8 cellular contexts compared by ENCODE assay signal in the genomic region with DNA sequence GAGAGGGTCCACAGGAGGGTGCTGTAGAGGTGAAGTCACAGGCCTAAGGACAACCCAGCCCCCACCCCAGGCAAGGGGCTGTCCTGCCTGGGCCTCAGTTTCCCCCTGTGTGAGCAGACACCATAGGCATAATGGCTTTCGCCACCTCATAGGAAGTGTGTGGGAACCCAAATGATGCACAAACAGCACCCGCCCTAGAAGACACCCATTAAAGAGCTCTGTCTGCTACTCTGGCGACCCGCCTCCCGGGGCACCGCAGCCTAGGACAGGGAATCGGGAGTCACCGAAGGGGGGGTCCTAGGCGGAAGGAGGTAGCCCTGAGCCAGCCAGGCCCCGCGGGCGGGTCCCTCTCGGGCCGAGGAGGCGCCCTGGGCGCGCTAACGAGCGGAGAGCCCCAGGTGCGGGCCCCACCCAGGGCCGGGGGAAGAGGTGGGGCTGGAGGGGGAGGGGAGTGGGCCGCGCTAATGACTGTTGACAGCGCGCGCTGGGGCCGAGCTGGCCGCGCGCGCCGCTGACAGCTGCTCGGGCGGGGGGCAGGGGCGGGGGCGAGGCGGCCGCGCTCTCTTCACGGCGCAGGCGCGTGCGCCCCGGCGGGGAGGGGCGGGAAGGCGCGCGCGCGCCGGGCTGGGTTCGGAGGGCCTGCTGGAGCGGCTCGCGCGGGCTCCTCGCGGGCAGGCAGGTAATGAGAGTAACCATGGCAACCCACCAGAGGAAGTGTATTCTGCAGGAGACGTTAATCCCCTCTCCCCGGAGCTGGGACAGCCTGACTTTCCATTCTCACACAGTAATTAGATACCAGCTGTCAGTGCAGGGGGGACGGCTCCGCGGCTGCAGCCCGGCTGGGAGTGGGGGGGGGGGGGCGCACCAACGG. TPM values are rescaled to one million over a fixed set of nuclear protein-coding genes. Genes with fewer than 3 reads are reported as not detected.
A peak's percentile ranks its signal among the peaks of the same experiment; 100 is the strongest.
DNase-seq lines count a peak whose midpoint lies in the region; TF ChIP-seq lines count a peak whose summit lies in the region.

No MANE protein-coding gene starts in this region.

- 10% methylated on average over 14 of the region's 68 CpGs; no CpG with 5 or more reads in 1 of the 2 donors for WGBS in transverse colon (ENCODE audit: low coverage in 1 of 2), 2 donors

- no peaks in the 10 kb centered on the region for H3K9me2 ChIP-seq in OCI-LY7 (ENCODE audit: insufficient read depth, low read length)

- H3K4me2 ChIP-seq in OCI-LY7 (ENCODE audit: low read length): peak overlapping the region; percentile 74

- H3K4me1 ChIP-seq in OCI-LY7 (ENCODE audit: insufficient read depth, low read length, poor library complexity, severe bottlenecking) (peaks cover 58% of the 10 kb centered on the region), neuron (ENCODE audit: insufficient read depth, low read length) (peaks cover 28% of the 10 kb centered on the region), transverse colon (peaks cover 15 to 39% (median 29%) of the 10 kb centered on the region in 4 donors)

- H3K4me3 ChIP-seq in OCI-LY7 (ENCODE audit: low read depth, low read length, poor library complexity, severe bottlenecking): peak overlapping the region; percentile 64
- peak overlapping the region; percentile 46 for H3K4me3 ChIP-seq in fibroblast of villous mesenchyme (ENCODE audit: low read depth, low read length)
- H3K4me3 ChIP-seq in neuron (ENCODE audit: low read length): peak overlapping the region; percentile 47
- H3K4me3 ChIP-seq in transverse colon: peak overlapping the region; percentile 35 to 56 (median 45)

- intact Hi-C loops in OCI-LY7 (cut with micrococcal nuclease; ENCODE audit: unreplicated experiment): no loop called here
- intact Hi-C loops in transverse colon (cut with DNase I; ENCODE audit: low total_unique reads): loop anchor here (5.0 kb wide), 1 partner anchor 474 kb away; no protein-coding TSS in a partner anchor

- H2AFZ ChIP-seq in OCI-LY7 (ENCODE audit: low read length) (peak overlapping the region; percentile 53), neuron (ENCODE audit: low read depth, low read length) (no peak overlapping the region)

- H3K27me3 ChIP-seq in neuron (ENCODE audit: insufficient read depth, low read length) (peaks cover 18% of the 10 kb centered on the region), transverse colon (no peaks in the 10 kb centered on the region)

- H3K36me3 ChIP-seq in OCI-LY7 (ENCODE audit: insufficient read depth, low read length) (no peaks in the 10 kb centered on the region), neuron (ENCODE audit: insufficient read depth, low read length) (no peaks in the 10 kb centered on the region), transverse colon (no peaks in the 10 kb centered on the region)

- in situ Hi-C loops in transverse colon (cut with MboI; ENCODE audit: low pct_ligation_motif_present in 1 of 4, low pct_unique_long_range_greater_than_20kb in 1 of 4, low sequenced_read_pairs in 3 of 4): no loop called here

- no peaks in the 10 kb centered on the region for H4K20me1 ChIP-seq in OCI-LY7 (ENCODE audit: insufficient read depth, low read length)

- 0 out of 2 replicates have a peak, but pooled peaks have one; percentile 4 for TF ChIP-seq CTCF in OCI-LY7 (conservative IDR thresholded peaks at IDR 0.05; ENCODE audit: low read length)
- TF ChIP-seq CTCF in fibroblast of villous mesenchyme (IDR thresholded peaks at IDR 0.05; ENCODE audit: insufficient read depth, low read depth, low read length): no peak
- TF ChIP-seq CTCF in transverse colon (IDR thresholded peaks at IDR 0.05): no peak

- BruUV-seq in OCI-LY7 (replicated peaks; lab: Mats Ljungman, UMichigan): no TSS peak

- POLR2A ChIA-PET in OCI-LY7 (lab: Charles Lee): interaction anchor here (0.5 to 1.1 kb wide), 3 partner anchors 9 to 137 kb away, joined by 3 to 5 read pairs (median 3); a partner anchor contains a TSS

- DNase-seq in NOMO-1 (lab: John Stamatoyannopoulos, UW; ENCODE audit: unreplicated experiment in 2 of 2) (peak; percentile 38 to 62), NOMO-1 treated with dmso at 0.1 percent for 144 hours (lab: John Stamatoyannopoulos, UW; ENCODE audit: unreplicated experiment) (no peak), HuH-7 (ENCODE audit: low spot score) (peak; percentile 88), OCI-LY7 (ENCODE audit: low spot score) (peak; percentile 85), fibroblast of villous mesenchyme (ENCODE audit: low read depth) (no peak), transverse colon (peak; percentile 85)
- DNase-seq in activated T-helper 1 cell treated with anti-CD3 and anti-CD28 coated beads, Interleukin-2, amount 50 U/mL, for 16 hours (ENCODE audit: low read depth in 1 of 2, low spot score in 1 of 2): peak; percentile 66 to 67

- no peak for TF ChIP-seq EP300 in transverse colon (IDR thresholded peaks at IDR 0.05; ENCODE audit: low read depth)

- H3K27ac ChIP-seq in OCI-LY7 (ENCODE audit: low read depth, low read length, poor library complexity, severe bottlenecking): peak overlapping the region; percentile 70
- H3K27ac ChIP-seq in transverse colon: peak overlapping the region; percentile 55 to 73 (median 68)

- H3K9me3 ChIP-seq in OCI-LY7 (ENCODE audit: low read length): no peaks in the 10 kb centered on the region
- no peaks in the 10 kb centered on the region for H3K9me3 ChIP-seq in neuron (ENCODE audit: low read length)
- H3K9me3 ChIP-seq in transverse colon: no peaks in the 10 kb centered on the region

- TF ChIP-seq POLR2A in transverse colon (IDR thresholded peaks at IDR 0.05): peak; percentile 15

- H3K79me2 ChIP-seq in OCI-LY7 (ENCODE audit: insufficient read depth, low read depth, low read length): no peaks in the 10 kb centered on the region

- CTCF ChIA-PET in OCI-LY7 (lab: Charles Lee; ENCODE audit: unreplicated experiment): interaction anchor here (0.6 to 0.7 kb wide), 2 partner anchors 79 to 496 kb away, joined by 6 to 9 read pairs; no protein-coding TSS in a partner anchor

RNA-seq across cellular contexts. Expression of a gene that starts 48.9 kb away (rescaled TPM):
- total RNA-seq in OCI-LY7 (2014; rRNA removed; shearing (Covaris generic)): 1.5 and 4.2 TPM in 2 replicates
- total RNA-seq in OCI-LY7 (2022): 3.3 and 3.9 TPM in 2 replicates
- total RNA-seq in fibroblast of villous mesenchyme: 9.9 and 10.6 TPM in 2 replicates
- 100 to 1,000 TPM in 1 of 4 donors, 10 to 100 TPM in 3; 45.6 to 105 (median 85.9) TPM for total RNA-seq in transverse colon

Comparison
In these comparisons a context has a peak if more than half of its experiments do, and no peak if none do; other contexts are left out.
1. DNase-seq: peak in NOMO-1 (2 of 2), HuH-7 (single experiment), OCI-LY7 (single experiment), activated T-helper 1 cell treated with anti-CD3 and anti-CD28 coated beads, Interleukin-2, amount 50 U/mL, for 16 hours (2 of 2) and transverse colon (single experiment); none in NOMO-1 treated with dmso at 0.1 percent for 144 hours (single experiment) and fibroblast of villous mesenchyme (single experiment).
2. Peak in every context shown above with its lines, with median percentiles within 50 percentile points of each other: H3K4me3 ChIP-seq.